2 cellular contexts compared by ENCODE assay signal in the genomic region with DNA sequence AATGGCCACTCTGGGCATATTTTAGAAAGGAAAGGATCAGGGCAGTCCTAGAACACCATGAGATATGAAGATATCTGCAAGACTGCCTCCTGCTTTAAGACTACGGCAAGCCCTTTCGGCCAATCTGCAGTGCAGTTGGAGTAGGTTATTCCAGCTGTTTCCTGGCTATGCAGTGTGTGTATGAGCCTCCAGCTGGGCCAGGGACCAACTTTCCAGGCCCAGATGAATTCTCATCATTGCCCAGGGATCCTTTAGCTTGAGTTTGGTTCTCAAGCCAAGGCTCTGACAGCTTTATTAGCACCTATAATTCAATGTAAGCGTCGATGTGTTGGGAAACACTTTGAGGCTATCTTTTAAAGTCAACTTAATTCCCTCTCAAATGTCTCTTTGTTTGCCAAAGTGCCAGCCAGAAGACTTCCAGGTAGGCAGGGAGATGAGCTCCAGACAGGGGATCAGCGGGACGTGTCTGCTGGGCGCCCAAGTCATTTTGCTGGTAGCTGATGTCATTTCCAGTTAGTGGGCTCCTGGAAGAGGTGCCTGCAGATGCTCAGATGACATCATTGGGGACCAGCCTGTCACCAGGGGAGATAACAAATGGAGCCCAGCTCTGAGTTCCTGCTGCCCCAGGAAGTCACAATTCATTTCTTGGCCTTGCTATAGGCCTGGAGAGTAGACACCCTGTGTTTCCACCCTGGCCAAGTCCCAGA.
TF ChIP-seq lines count a peak whose summit lies in the region.

No MANE protein-coding gene starts in this region.

TF ChIP-seq in HEK293T, 16 proteins besides CTCF, POLR2A, EP300 and RAD21:
- TF ChIP-seq, protein P1, sequence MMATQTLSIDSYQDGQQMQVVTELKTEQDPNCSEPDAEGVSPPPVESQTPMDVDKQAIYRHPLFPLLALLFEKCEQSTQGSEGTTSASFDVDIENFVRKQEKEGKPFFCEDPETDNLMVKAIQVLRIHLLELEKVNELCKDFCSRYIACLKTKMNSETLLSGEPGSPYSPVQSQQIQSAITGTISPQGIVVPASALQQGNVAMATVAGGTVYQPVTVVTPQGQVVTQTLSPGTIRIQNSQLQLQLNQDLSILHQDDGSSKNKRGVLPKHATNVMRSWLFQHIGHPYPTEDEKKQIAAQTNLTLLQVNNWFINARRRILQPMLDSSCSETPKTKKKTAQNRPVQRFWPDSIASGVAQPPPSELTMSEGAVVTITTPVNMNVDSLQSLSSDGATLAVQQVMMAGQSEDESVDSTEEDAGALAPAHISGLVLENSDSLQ (IDR thresholded peaks at IDR 0.05) = 0 out of 2 replicates have a peak, but pooled peaks have one; percentile 12
- TF ChIP-seq NFRKB (IDR thresholded peaks at IDR 0.05) = no peak
- no peak for TF ChIP-seq SP1 (IDR thresholded peaks at IDR 0.05)
- no peak for TF ChIP-seq CTBP1 (IDR thresholded peaks at IDR 0.05; ENCODE audit: borderline replicate concordance)

TF ChIP-seq in K562, 482 proteins besides CTCF, POLR2A, EP300 and RAD21:
- TF ChIP-seq ZNF232 (CRISPR knock-in tag; IDR thresholded peaks at IDR 0.05) (no peak), ATF7 (IDR thresholded peaks at IDR 0.05) (0 out of 2 replicates have a peak, but pooled peaks have one; percentile 23)
- TF ChIP-seq, protein P2, sequence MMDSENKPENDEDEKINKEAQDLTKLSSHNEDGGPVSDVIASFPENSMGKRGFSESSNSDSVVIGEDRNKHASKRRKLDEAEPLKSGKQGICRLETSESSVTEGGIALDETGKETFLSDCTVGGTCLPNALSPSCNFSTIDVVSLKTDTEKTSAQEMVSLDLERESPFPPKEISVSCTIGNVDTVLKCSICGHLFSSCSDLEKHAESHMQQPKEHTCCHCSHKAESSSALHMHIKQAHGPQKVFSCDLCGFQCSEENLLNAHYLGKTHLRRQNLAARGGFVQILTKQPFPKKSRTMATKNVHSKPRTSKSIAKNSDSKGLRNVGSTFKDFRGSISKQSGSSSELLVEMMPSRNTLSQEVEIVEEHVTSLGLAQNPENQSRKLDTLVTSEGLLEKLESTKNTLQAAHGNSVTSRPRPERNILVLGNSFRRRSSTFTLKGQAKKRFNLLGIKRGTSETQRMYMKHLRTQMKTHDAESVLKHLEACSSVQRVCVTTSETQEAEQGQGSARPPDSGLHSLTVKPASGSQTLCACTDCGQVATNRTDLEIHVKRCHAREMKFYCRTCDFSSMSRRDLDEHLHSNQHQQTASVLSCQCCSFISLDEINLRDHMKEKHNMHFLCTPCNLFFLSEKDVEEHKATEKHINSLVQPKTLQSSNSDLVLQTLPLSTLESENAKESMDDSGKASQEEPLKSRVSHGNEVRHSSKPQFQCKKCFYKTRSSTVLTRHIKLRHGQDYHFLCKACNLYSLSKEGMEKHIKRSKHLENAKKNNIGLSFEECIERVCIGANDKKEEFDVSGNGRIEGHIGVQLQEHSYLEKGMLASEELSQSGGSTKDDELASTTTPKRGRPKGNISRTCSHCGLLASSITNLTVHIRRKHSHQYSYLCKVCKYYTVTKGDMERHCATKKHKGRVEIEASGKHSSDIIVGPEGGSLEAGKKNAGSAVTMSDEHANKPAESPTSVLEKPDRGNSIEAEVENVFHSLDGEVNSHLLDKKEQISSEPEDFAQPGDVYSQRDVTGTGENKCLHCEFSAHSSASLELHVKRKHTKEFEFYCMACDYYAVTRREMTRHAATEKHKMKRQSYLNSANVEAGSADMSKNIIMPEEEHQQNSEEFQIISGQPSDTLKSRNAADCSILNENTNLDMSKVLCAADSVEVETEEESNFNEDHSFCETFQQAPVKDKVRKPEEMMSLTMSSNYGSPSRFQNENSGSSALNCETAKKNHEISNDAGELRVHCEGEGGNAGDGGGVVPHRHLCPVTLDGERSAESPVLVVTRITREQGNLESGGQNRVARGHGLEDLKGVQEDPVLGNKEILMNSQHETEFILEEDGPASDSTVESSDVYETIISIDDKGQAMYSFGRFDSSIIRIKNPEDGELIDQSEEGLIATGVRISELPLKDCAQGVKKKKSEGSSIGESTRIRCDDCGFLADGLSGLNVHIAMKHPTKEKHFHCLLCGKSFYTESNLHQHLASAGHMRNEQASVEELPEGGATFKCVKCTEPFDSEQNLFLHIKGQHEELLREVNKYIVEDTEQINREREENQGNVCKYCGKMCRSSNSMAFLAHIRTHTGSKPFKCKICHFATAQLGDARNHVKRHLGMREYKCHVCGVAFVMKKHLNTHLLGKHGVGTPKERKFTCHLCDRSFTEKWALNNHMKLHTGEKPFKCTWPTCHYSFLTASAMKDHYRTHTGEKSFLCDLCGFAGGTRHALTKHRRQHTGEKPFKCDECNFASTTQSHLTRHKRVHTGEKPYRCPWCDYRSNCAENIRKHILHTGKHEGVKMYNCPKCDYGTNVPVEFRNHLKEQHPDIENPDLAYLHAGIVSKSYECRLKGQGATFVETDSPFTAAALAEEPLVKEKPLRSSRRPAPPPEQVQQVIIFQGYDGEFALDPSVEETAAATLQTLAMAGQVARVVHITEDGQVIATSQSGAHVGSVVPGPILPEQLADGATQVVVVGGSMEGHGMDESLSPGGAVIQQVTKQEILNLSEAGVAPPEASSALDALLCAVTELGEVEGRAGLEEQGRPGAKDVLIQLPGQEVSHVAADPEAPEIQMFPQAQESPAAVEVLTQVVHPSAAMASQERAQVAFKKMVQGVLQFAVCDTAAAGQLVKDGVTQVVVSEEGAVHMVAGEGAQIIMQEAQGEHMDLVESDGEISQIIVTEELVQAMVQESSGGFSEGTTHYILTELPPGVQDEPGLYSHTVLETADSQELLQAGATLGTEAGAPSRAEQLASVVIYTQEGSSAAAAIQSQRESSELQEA (IDR thresholded peaks at IDR 0.05; ENCODE audit: low read depth) = peak; percentile 56
TF ChIP-seq in K562: peak in this region for 2.
